ENCODE assay signal across 28 cellular contexts in the genomic region with DNA sequence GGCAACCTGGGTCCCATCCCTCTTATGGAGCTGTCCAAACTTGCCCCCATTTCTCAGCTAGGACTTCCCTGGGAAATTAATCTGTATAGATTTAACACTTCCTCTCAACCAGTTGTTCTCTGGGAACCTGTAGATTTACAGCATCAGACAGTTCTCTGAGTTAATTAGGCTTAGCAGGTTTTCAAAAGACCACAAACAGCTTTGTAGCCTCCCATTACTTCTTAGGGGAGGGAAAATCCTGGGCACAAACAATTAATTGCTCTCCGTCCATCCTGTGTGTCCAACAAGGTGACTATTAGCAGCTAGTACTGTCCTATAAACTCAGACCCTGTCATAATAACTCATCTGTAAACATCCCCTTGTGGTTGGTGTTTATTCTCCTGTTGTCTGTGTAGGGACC.
"Had no signal": no experiment of that assay in that cellular context is flagged by ENCODE, and none has a peak within 500 bp of the region (broad histone marks: within the 10 kb centered on the region; RNA-seq: fewer than 3 reads in every experiment).

No MANE protein-coding gene starts in this region.

- H3K79me2 ChIP-seq: hepatocyte had no signal

- FAIRE-seq: kidney, urothelium cell line had no signal

- H3K36me3 ChIP-seq: heart right ventricle, left ventricle myocardium inferior, ovary, right atrium auricular region, right lobe of liver, stomach, suprapubic skin, thoracic aorta, tibial artery, upper lobe of right lung had no signal

- H3K4me3 Mint-ChIP-seq: mesothelial cell of epicardium; naive B cell; natural killer cell; nephron progenitor cell; stimulated activated naive B cell treated with anti-CD40 and anti-IgM and Interleukin-4, amounts not matched to agents 10 μg/mL and 1 μg/mL and 100 μg/mL, for 72 hours had no signal

- H3K27me3 Mint-ChIP-seq: naive B cell; progenitor cell of endocrine pancreas; stimulated activated naive B cell treated with anti-CD40 and anti-IgM and Interleukin-4, amounts not matched to agents 10 μg/mL and 1 μg/mL and 100 μg/mL, for 72 hours had no signal

- H3K9me3 Mint-ChIP-seq: natural killer cell had no signal

- H2AFZ ChIP-seq: hepatocyte had no signal

- H3K9me3 ChIP-seq: left ventricle myocardium inferior, ovary, right atrium auricular region, right lobe of liver, stomach, suprapubic skin, thoracic aorta, tibial artery, upper lobe of right lung had no signal

- H3K4me2 ChIP-seq: hepatocyte, smooth muscle cell had no signal

- H3K27ac ChIP-seq: heart right ventricle, hepatocyte, left ventricle myocardium inferior, ovary, right atrium auricular region, right lobe of liver, stomach, suprapubic skin, thoracic aorta, tibial artery, upper lobe of right lung had no signal

- H3K27ac Mint-ChIP-seq: mesothelial cell of epicardium; naive B cell; natural killer cell; nephron progenitor cell; progenitor cell of endocrine pancreas; stimulated activated naive B cell treated with anti-CD40 and anti-IgM and Interleukin-4, amounts not matched to agents 10 μg/mL and 1 μg/mL and 100 μg/mL, for 72 hours had no signal

- H3K27me3 ChIP-seq: heart right ventricle, hepatocyte, ovary, right atrium auricular region, right lobe of liver, stomach, suprapubic skin, tibial artery, upper lobe of right lung had no signal

- H3K36me3 Mint-ChIP-seq: mesothelial cell of epicardium, naive B cell, natural killer cell had no signal

- H3K4me1 ChIP-seq: right lobe of liver, stomach, suprapubic skin, tibial artery, upper lobe of right lung had no signal

- H3K4me3 ChIP-seq: heart right ventricle, hepatocyte, left ventricle myocardium inferior, lung, ovary, right atrium auricular region, right lobe of liver, smooth muscle cell, stomach, suprapubic skin, thoracic aorta, tibial artery, upper lobe of right lung had no signal

- DNase-seq: heart right ventricle; kidney; left colon; left ventricle myocardium inferior; mesendoderm; naive B cell; natural killer cell; nephron progenitor cell; ovary; right lobe of liver; stimulated activated CD4-positive, alpha-beta T cell treated with anti-CD3 and anti-CD28 coated beads, Interleukin-1b, Interleukin-23, amount 100 ng/mL, for 48 hours; stimulated activated CD4-positive, alpha-beta T cell treated with anti-CD3 and anti-CD28 coated beads, Interleukin-2, amount 100 ng/mL, for 48 hours; stimulated activated CD4-positive, alpha-beta T cell treated with anti-CD3 and anti-CD28 coated beads, Interleukin-4, amount 100 ng/mL, for 4 hours; stimulated activated naive B cell treated with anti-CD40 and anti-IgM and Interleukin-4, amounts not matched to agents 10 μg/mL and 1 μg/mL and 100 μg/mL, for 72 hours; stimulated activated naive CD8-positive, alpha-beta T cell treated with anti-CD3 and anti-CD28 coated beads, Interleukin-15, Interleukin-2, amounts not matched to agents 100 U/mL and 50 U/mL, for 24 hours; stomach; tibial artery; trophoblast cell; upper lobe of right lung had no signal

- H3K4me1 Mint-ChIP-seq: naive B cell; natural killer cell; stimulated activated naive B cell treated with anti-CD40 and anti-IgM and Interleukin-4, amounts not matched to agents 10 μg/mL and 1 μg/mL and 100 μg/mL, for 72 hours had no signal
